8 cellular contexts compared by ENCODE assay signal in the genomic region with DNA sequence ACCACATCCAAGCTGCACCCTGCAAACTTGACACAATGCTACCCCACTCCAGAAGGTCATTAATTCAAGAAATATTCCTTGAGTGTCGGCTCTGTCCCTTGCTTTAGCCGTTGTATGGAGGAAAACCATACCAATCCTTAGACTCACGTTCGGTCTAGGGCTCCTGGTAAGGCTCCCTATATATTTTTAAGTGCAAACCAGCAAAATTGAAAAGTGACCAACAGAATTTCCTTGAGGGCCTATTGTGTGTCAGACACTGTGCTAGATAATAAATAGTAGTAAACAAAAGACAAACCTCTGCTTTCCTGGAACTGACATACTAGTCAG. TPM values are rescaled to one million over a fixed set of nuclear protein-coding genes. Genes with fewer than 3 reads are reported as not detected.
DNase-seq lines count a peak whose midpoint lies in the region; ATAC-seq, FAIRE-seq and TF ChIP-seq lines count a peak whose summit lies in the region.

No MANE protein-coding gene starts in this region.

- H3K27me3 ChIP-seq in CD8-positive, alpha-beta T cell (ENCODE audit: insufficient read depth, low read length): no peaks in the 10 kb centered on the region
- H3K27me3 ChIP-seq in OCI-LY1 (ENCODE audit: insufficient read depth, low read length): no peaks in the 10 kb centered on the region
- peaks cover 0 to 7% (median 1%) of the 10 kb centered on the region in 4 experiments; a peak in 4 of 7 replicates for H3K27me3 ChIP-seq in H1 (replicated peaks in 1 of 4; ENCODE audit: control insufficient read depth in 3 of 4, extremely low read depth in 1 of 4, insufficient read depth in 3 of 4, low read length in 3 of 4)
- H3K27me3 ChIP-seq in neuronal stem cell (ENCODE audit: control insufficient read depth in 3 of 3, insufficient read depth in 3 of 3, low read depth in 1 of 3, low read length in 3 of 3): no peaks in the 10 kb centered on the region

- H3K4me2 ChIP-seq in OCI-LY1 (ENCODE audit: low read length): peak overlapping the region; percentile 72
- peak overlapping the region; percentile 83 to 89 for H3K4me2 ChIP-seq in H1 (ENCODE audit: insufficient read depth in 1 of 2, low read depth in 2 of 2, low read length in 2 of 2)
- peak overlapping the region; percentile 72 for H3K4me2 ChIP-seq in neuronal stem cell (ENCODE audit: insufficient read depth, low read length, poor library complexity, severe bottlenecking)

- no peaks in the 10 kb centered on the region for H4K20me1 ChIP-seq in OCI-LY1 (ENCODE audit: insufficient read depth, low read length)
- no peaks in the 10 kb centered on the region for H4K20me1 ChIP-seq in H1 (replicated peaks in 1 of 2; ENCODE audit: control insufficient read depth in 1 of 2, insufficient read depth in 2 of 2, low read length in 2 of 2)

- H3K27me3 Mint-ChIP-seq in CD8-positive, alpha-beta T cell (ENCODE audit: low read depth): no peaks in the 10 kb centered on the region

- no peak overlapping the region for H2BK20ac ChIP-seq in H1 (ENCODE audit: low read length)

- H3K79me2 ChIP-seq in OCI-LY1 (ENCODE audit: insufficient read depth, low read length): no peaks in the 10 kb centered on the region
- no peaks in the 10 kb centered on the region for H3K79me2 ChIP-seq in H1 (ENCODE audit: control insufficient read depth in 1 of 2, insufficient read depth in 2 of 2, low read length in 2 of 2)

- H2BK120ac ChIP-seq in H1 (replicated peaks; ENCODE audit: low read depth, low read length) (no peak overlapping the region), neuronal stem cell (ENCODE audit: low read depth, low read length) (no peak overlapping the region)

- H3K23ac ChIP-seq in H1 (ENCODE audit: insufficient read length) (no peak overlapping the region), neuronal stem cell (ENCODE audit: low read depth, low read length, poor library complexity) (no peak overlapping the region)

- H4K5ac ChIP-seq in H1 (ENCODE audit: insufficient read length, low read depth, low read length): no peak overlapping the region

- H2BK12ac ChIP-seq in H1 (ENCODE audit: low read depth, low read length) (no peak overlapping the region), neuronal stem cell (ENCODE audit: low read length) (no peak overlapping the region)

- peaks cover 44% of the 10 kb centered on the region for H3K4me1 Mint-ChIP-seq in CD8-positive, alpha-beta T cell (ENCODE audit: low read depth)

- no peak for TF ChIP-seq CTCF in CD8-positive, alpha-beta T cell (IDR thresholded peaks at IDR 0.05)
- TF ChIP-seq CTCF in OCI-LY1 (IDR thresholded peaks at IDR 0.05; ENCODE audit: low read length) (no peak), H1 (IDR thresholded peaks at IDR 0.05; ENCODE audit: control extremely low read depth in 1 of 3, insufficient read depth in 1 of 3, low read depth in 1 of 3, low read length in 3 of 3) (no peak)

- H3K56ac ChIP-seq in H1 (replicated peaks; ENCODE audit: insufficient read length, low read depth, low read length): no peak overlapping the region

- H3K36me3 Mint-ChIP-seq in CD8-positive, alpha-beta T cell: no peaks in the 10 kb centered on the region

- 50% methylated on average over 4 of the region's 4 CpGs; no CpG with 5 or more reads in 1 of the 2 experiments for WGBS in H1 (ENCODE audit: extremely low coverage in 1 of 2, insufficient coverage in 1 of 2, insufficient read length in 1 of 2, insufficient replicate concordance in 2 of 2, low coverage in 1 of 2, low lambda C conversion rate in 2 of 2, missing lambda C conversion rate in 1 of 2), 2 experiments
- no CpG with 5 or more reads among the region's 4 CpGs for WGBS in neuronal stem cell (ENCODE audit: extremely low coverage in 2 of 2, insufficient read length in 2 of 2, insufficient replicate concordance in 1 of 2), 2 donors

- H2AFZ ChIP-seq in OCI-LY1 (ENCODE audit: low read length) (peak overlapping the region; percentile 99), H1 (ENCODE audit: low read length) (peak overlapping the region; percentile 100), neuronal stem cell (ENCODE audit: low read length) (peak overlapping the region; percentile 100)

- intact Hi-C loops in CD8-positive, alpha-beta T cell (cut with DNase I, micrococcal nuclease): loop anchor here in 1 of 2 experiments (2.0 to 10.0 kb wide), 2 partner anchors 57 to 415 kb away; a partner anchor contains a TSS
- intact Hi-C loops in head of caudate nucleus (cut with DNase I): loop anchor here (5.0 kb wide), 1 partner anchor 72 kb away; no protein-coding TSS in a partner anchor

- H4K8ac ChIP-seq in H1 (ENCODE audit: extremely low read depth, insufficient read depth, low read length): peak overlapping the region; percentile 53; the same call in 1 of the 2 replicates
- no peak overlapping the region for H4K8ac ChIP-seq in neuronal stem cell (ENCODE audit: low read depth, low read length)

- H3K4me3 ChIP-seq in CD8-positive, alpha-beta T cell (ENCODE audit: low read depth, low read length): peak overlapping the region; percentile 99
- H3K4me3 ChIP-seq in OCI-LY1 (ENCODE audit: low read depth, low read length, poor library complexity, severe bottlenecking) (peak overlapping the region; percentile 93), H1 (ENCODE audit: extremely low read depth in 1 of 4, insufficient read depth in 2 of 4, low read depth in 3 of 4, low read length in 4 of 4) (peak overlapping the region; percentile 64 to 94 (median 84); a peak in 7 of 8 replicates), neuronal stem cell (ENCODE audit: low read length in 2 of 2) (peak overlapping the region in 1 of 2 donors; percentile 95)

- no peak for DNase-seq in CD8-positive, alpha-beta T cell
- DNase-seq in H1 (ENCODE audit: low read depth in 1 of 2, low spot score in 2 of 2) (no peak), neuronal stem cell (ENCODE audit: low spot score) (no peak), mucosa of gallbladder (ENCODE audit: low spot score) (no peak), frontal cortex (ENCODE audit: low spot score in 2 of 2) (no peak), head of caudate nucleus (no peak)

- no peak for TF ChIP-seq POLR2A in H1 (IDR thresholded peaks at IDR 0.05; ENCODE audit: control extremely low read depth in 1 of 2, low read depth in 2 of 2, low read length in 2 of 2)

- peak overlapping the region; percentile 92 for H3K27ac ChIP-seq in CD8-positive, alpha-beta T cell (ENCODE audit: low read depth, low read length)
- H3K27ac ChIP-seq in OCI-LY1 (ENCODE audit: low read depth, low read length, poor library complexity, severe bottlenecking) (peak overlapping the region; percentile 14), H1 (ENCODE audit: low read depth, low read length) (no peak overlapping the region), neuronal stem cell (replicated peaks; ENCODE audit: low read length) (no peak overlapping the region)

- H3K18ac ChIP-seq in H1 (ENCODE audit: extremely low read depth, low read length) (peak overlapping the region; percentile 75; the same call in 1 of the 2 replicates), neuronal stem cell (ENCODE audit: low read length) (no peak overlapping the region)

- no peak for ATAC-seq in CD8-positive, alpha-beta T cell
- no peak for ATAC-seq in HG03520 (IDR thresholded peaks at IDR 0.05; ENCODE audit: unreplicated experiment)

- peak overlapping the region; percentile 92 for H3K27ac Mint-ChIP-seq in CD8-positive, alpha-beta T cell

- H2AK5ac ChIP-seq in H1 (ENCODE audit: low read depth, low read length) (no peak overlapping the region), neuronal stem cell (ENCODE audit: low read depth, low read length) (no peak overlapping the region)

- POLR2A ChIA-PET in CD8-positive, alpha-beta T cell (lab: Charles Lee): interaction anchor here (0.5 to 0.9 kb wide), 3 partner anchors 10 to 182 kb away, joined by 3 read pairs; no protein-coding TSS in a partner anchor
- POLR2A ChIA-PET in H1 (lab: Charles Lee; ENCODE audit: partially characterized antibody): interaction anchor here (1.0 kb wide), 1 partner anchor 157 kb away, joined by 3 read pairs; no protein-coding TSS in a partner anchor

- FAIRE-seq in H1 (lab: Jason Lieb, UNC) (no peak), frontal cortex (lab: Jason Lieb, UNC) (no peak)

- H3K4me1 ChIP-seq in CD8-positive, alpha-beta T cell (ENCODE audit: insufficient read depth, low read length): peaks cover 32% of the 10 kb centered on the region
- H3K4me1 ChIP-seq in OCI-LY1 (ENCODE audit: insufficient read depth, low read length, severe bottlenecking): peaks cover 15% of the 10 kb centered on the region
- H3K4me1 ChIP-seq in H1 (replicated peaks in 1 of 4; ENCODE audit: control insufficient read depth in 3 of 4, insufficient read depth in 4 of 4, low read length in 3 of 4): no peaks in the 10 kb centered on the region; a peak in 1 of 7 replicates
- H3K4me1 ChIP-seq in neuronal stem cell (ENCODE audit: control insufficient read depth in 2 of 2, insufficient read depth in 1 of 2, low read depth in 1 of 2, low read length in 2 of 2): peaks cover 1 to 3% of the 10 kb centered on the region in 2 donors

- peak overlapping the region; percentile 86 for H3K4me3 Mint-ChIP-seq in CD8-positive, alpha-beta T cell

- no peaks in the 10 kb centered on the region for H3K9me2 ChIP-seq in OCI-LY1 (ENCODE audit: low read depth, low read length)

- H3K9me3 ChIP-seq in CD8-positive, alpha-beta T cell (ENCODE audit: low read length): no peaks in the 10 kb centered on the region
- H3K9me3 ChIP-seq in OCI-LY1 (ENCODE audit: low read length): no peaks in the 10 kb centered on the region
- H3K9me3 ChIP-seq in H1 (ENCODE audit: insufficient read depth in 2 of 2, low read depth in 1 of 2, low read length in 1 of 2): no peaks in the 10 kb centered on the region
- no peaks in the 10 kb centered on the region for H3K9me3 ChIP-seq in neuronal stem cell (replicated peaks in 1 of 2; ENCODE audit: control insufficient read depth in 2 of 2, insufficient read depth in 1 of 2, low read depth in 1 of 2, low read length in 2 of 2)

- TF ChIP-seq RAD21 in H1 (IDR thresholded peaks at IDR 0.05 in 1 of 2, conservative IDR thresholded peaks at IDR 0.05 in 1 of 2; ENCODE audit: low read depth in 2 of 2, low read length in 2 of 2): no peak

- CTCF ChIA-PET in CD8-positive, alpha-beta T cell (lab: Charles Lee): interaction anchor here (4.9 kb wide), 1 partner anchor 182 kb away, joined by 26 read pairs; no protein-coding TSS in a partner anchor
- CTCF ChIA-PET in H1 (lab: Charles Lee; ENCODE audit: partially characterized antibody): interaction anchor here (0.9 to 1.2 kb wide), 2 partner anchors 9 to 12 kb away, joined by 5 to 6 read pairs; no protein-coding TSS in a partner anchor

- H3K4ac ChIP-seq in H1 (replicated peaks; ENCODE audit: insufficient read length, low read depth, low read length): no peak overlapping the region
- no peak overlapping the region for H3K4ac ChIP-seq in neuronal stem cell (ENCODE audit: low read length)

- TF ChIP-seq EP300 in H1 (IDR thresholded peaks at IDR 0.05; ENCODE audit: borderline replicate concordance in 1 of 2, low read depth in 2 of 2, low read length in 2 of 2): no peak

- no peak overlapping the region for H2BK15ac ChIP-seq in H1 (ENCODE audit: low read length)
- no peak overlapping the region for H2BK15ac ChIP-seq in neuronal stem cell (ENCODE audit: low read length)

- H4K91ac ChIP-seq in H1 (replicated peaks; ENCODE audit: insufficient read length, low read length) (no peak overlapping the region), neuronal stem cell (ENCODE audit: low read depth, low read length, poor library complexity) (no peak overlapping the region)

- no peaks in the 10 kb centered on the region for H3F3A ChIP-seq in OCI-LY1 (ENCODE audit: insufficient read depth, low read length)

- H3K36me3 ChIP-seq in CD8-positive, alpha-beta T cell (ENCODE audit: insufficient read depth, low read length): no peaks in the 10 kb centered on the region
- H3K36me3 ChIP-seq in OCI-LY1 (ENCODE audit: insufficient read depth, low read length) (no peaks in the 10 kb centered on the region), H1 (ENCODE audit: control insufficient read depth in 2 of 4, insufficient read depth in 4 of 4, low read length in 3 of 4) (no peaks in the 10 kb centered on the region), neuronal stem cell (replicated peaks in 1 of 2; ENCODE audit: control insufficient read depth in 2 of 2, insufficient read depth in 2 of 2, low read length in 2 of 2) (no peaks in the 10 kb centered on the region)

- H3K79me1 ChIP-seq in H1 (ENCODE audit: low read depth, low read length) (no peaks in the 10 kb centered on the region), neuronal stem cell (ENCODE audit: low read depth, low read length) (no peaks in the 10 kb centered on the region)

- H2BK5ac ChIP-seq in H1 (ENCODE audit: low read depth, low read length) (0 out of 2 replicates have a peak overlapping the region, but pooled peaks have one; percentile 67), neuronal stem cell (ENCODE audit: low read length) (no peak overlapping the region)

- peak overlapping the region; percentile 85 for H3K9ac ChIP-seq in OCI-LY1 (ENCODE audit: low read length)
- H3K9ac ChIP-seq in H1 (replicated peaks in 1 of 4; ENCODE audit: extremely low read depth in 1 of 4, low read depth in 3 of 4, low read length in 3 of 4): peak overlapping the region in 1 of 4 experiments; percentile 8; a peak in 1 of 7 replicates
- H3K9ac ChIP-seq in neuronal stem cell (ENCODE audit: low read depth, low read length, poor library complexity): no peak overlapping the region

- no peaks in the 10 kb centered on the region for H3K9me3 Mint-ChIP-seq in CD8-positive, alpha-beta T cell

- no peak overlapping the region for H3K14ac ChIP-seq in H1 (ENCODE audit: insufficient read length)
- H3K14ac ChIP-seq in neuronal stem cell (ENCODE audit: low read length): no peak overlapping the region

- peaks cover 5% of the 10 kb centered on the region; the same call in 1 of the 2 replicates for H3K23me2 ChIP-seq in H1 (ENCODE audit: low read depth, low read length)

RNA-seq across cellular contexts. Expression of a gene that starts 0.4 kb away (rescaled TPM):
- 10 to 100 TPM; 60.6 to 62.1 TPM for total RNA-seq in CD8-positive, alpha-beta T cell
- total RNA-seq in H1 (2021; fragmentation: NEBNext Ultra II Directional; extraction: Animal tissue kit (Norgen Biotek cat#: 25700)): 11.6 and 12.3 TPM in 2 replicates
- polyA plus RNA-seq in H1 (2011; rRNA removed): 12.0 and 15.1 TPM in 2 replicates
- 18.0 TPM for polyA plus RNA-seq in H1 (2011; cell fraction: cytosol; rRNA removed)
- 28.6 TPM for polyA plus RNA-seq in H1 (2011; cell fraction: nucleus; rRNA removed)
- polyA plus RNA-seq in H1 (2012, experiment 1 of 2): 11.6 to 18.7 TPM (median 14.9 TPM) in 4 replicates
- polyA plus RNA-seq in H1 (2012, experiment 2 of 2): 3.2 TPM
- polyA plus RNA-seq in H1 (2013, experiment 1 of 2): 8.3 TPM
- 7.3 TPM for polyA plus RNA-seq in H1 (2013, experiment 2 of 2)
- 18.6 and 26.5 TPM in 2 replicates for polyA minus RNA-seq in H1 (2011; rRNA and poly(A)+ RNA removed)
- 7.7 TPM for polyA minus RNA-seq in H1 (2011; cell fraction: cytosol; rRNA and poly(A)+ RNA removed)
- 16.7 TPM for polyA minus RNA-seq in H1 (2011; cell fraction: nucleus; rRNA and poly(A)+ RNA removed)
- polyA plus RNA-seq in neuronal stem cell (2013, experiment 1 of 2): 38.4 TPM
- polyA plus RNA-seq in neuronal stem cell (2013, experiment 2 of 2): 38.3 TPM
- total RNA-seq in mucosa of gallbladder (42.7 TPM), frontal cortex (144 TPM)

RNA-seq across cellular contexts. Expression of a gene that starts 44.7 kb away (rescaled TPM):
- total RNA-seq in CD8-positive, alpha-beta T cell: not detected
- not detected in 2 replicates for total RNA-seq in H1 (2021; fragmentation: NEBNext Ultra II Directional; extraction: Animal tissue kit (Norgen Biotek cat#: 25700))
- polyA plus RNA-seq in H1 (2011; rRNA removed): not detected in 2 replicates
- polyA plus RNA-seq in H1 (2011; cell fraction: cytosol; rRNA removed): not detected
- not detected for polyA plus RNA-seq in H1 (2011; cell fraction: nucleus; rRNA removed)
- polyA plus RNA-seq in H1 (2012, experiment 1 of 2): not detected in 4 replicates
- not detected for polyA plus RNA-seq in H1 (2012, experiment 2 of 2)
- not detected for polyA plus RNA-seq in H1 (2013, experiment 1 of 2)
- not detected for polyA plus RNA-seq in H1 (2013, experiment 2 of 2)
- polyA minus RNA-seq in H1 (2011; rRNA and poly(A)+ RNA removed): not detected in 2 replicates
- not detected for polyA minus RNA-seq in H1 (2011; cell fraction: cytosol; rRNA and poly(A)+ RNA removed)
- polyA minus RNA-seq in H1 (2011; cell fraction: nucleus; rRNA and poly(A)+ RNA removed): not detected
- not detected for polyA plus RNA-seq in neuronal stem cell (2013, experiment 1 of 2)
- polyA plus RNA-seq in neuronal stem cell (2013, experiment 2 of 2): not detected
- not detected for total RNA-seq in mucosa of gallbladder
- total RNA-seq in frontal cortex: not detected

Comparison
In these comparisons a context has a peak if more than half of its experiments do, and no peak if none do; other contexts are left out.
1. H3K27ac ChIP-seq: peak in CD8-positive, alpha-beta T cell (single experiment) and OCI-LY1 (single experiment); none in H1 (single experiment) and neuronal stem cell (single experiment).
2. Peak in every context shown above with its lines, with median percentiles within 50 percentile points of each other: H2AFZ ChIP-seq and H3K4me2 ChIP-seq.